In the genomic region with DNA sequence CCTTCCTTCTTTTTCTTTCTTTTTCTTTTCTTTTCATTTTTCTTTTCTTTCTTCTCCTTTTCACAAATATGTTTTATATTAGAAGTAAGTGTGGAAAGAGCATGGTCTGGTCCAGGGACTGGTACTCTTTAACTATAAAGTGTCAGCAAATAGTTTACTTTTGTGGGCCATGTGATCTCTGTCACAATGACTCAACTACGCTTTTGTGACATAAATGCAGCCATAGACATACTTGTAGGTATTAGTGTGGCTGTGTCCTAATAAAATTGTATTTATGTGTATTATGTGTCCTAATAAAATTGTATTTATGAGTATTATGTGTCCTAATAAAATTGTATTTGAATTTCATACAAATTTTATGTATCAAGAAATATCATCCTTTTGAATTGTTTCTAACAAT, we compare ENCODE assay signal across 20 cellular contexts.
A peak's percentile ranks its signal among the peaks of the same experiment; 100 is the strongest.
DNase-seq lines count a peak whose midpoint lies in the region; ATAC-seq and TF ChIP-seq lines count a peak whose summit lies in the region.
"Had no signal": no experiment of that assay in that cellular context is flagged by ENCODE, and none has a peak within 500 bp of the region (broad histone marks: within the 10 kb centered on the region; RNA-seq: fewer than 3 reads in every experiment).

No MANE protein-coding gene starts in this region.

- ATAC-seq in HG02938 (IDR thresholded peaks at IDR 0.05; ENCODE audit: unreplicated experiment) = no peak
- ATAC-seq: A549; CD8-positive, alpha-beta T cell had no signal

- no peak for TF ChIP-seq CTCF in LNCaP clone FGC (IDR thresholded peaks at IDR 0.05; ENCODE audit: control insufficient read depth, extremely low read depth, insufficient read depth)
- TF ChIP-seq CTCF in VCaP (conservative IDR thresholded peaks at IDR 0.05) = no peak

- H3K27ac ChIP-seq in VCaP = peak overlapping the region; percentile 84
- H3K27ac ChIP-seq: A549; BLaER1 treated with 17β-estradiol and CSF1 and Interleukin-3, amounts not matched to agents 10 nM and 100 nM had no signal

- DNase-seq in LNCaP clone FGC (ENCODE audit: low read depth) (peak; percentile 92), MV-4-11 (lab: John Stamatoyannopoulos, UW) (no peak)
- no peak for DNase-seq in activated CD4-positive, alpha-beta T cell treated with anti-CD3 and anti-CD28 coated beads, Interleukin-2, amount 50 U/mL, for 1 hour
- DNase-seq: AML-193; Caco-2; Calu3; CD4-positive, alpha-beta T cell; CD8-positive, alpha-beta T cell; DMS 273 treated with DMSO at 0.1 percent for 48 hours; DMS153; DMS53; DMS79; DND-41; EL; GDM1 had no signal

- no peak overlapping the region for H3K4me3 ChIP-seq in LNCaP clone FGC (ENCODE audit: low read depth, low read length)
- H3K4me3 ChIP-seq: A549; BLaER1 treated with 17β-estradiol and CSF1 and Interleukin-3, amounts not matched to agents 10 nM and 100 nM; GM12878 had no signal
